ENCODE assay signal across 8 cellular contexts in genomic region chr12:34033628-34034296, GRCh38.
DNase-seq lines count a peak whose midpoint lies in the region; ATAC-seq, FAIRE-seq and TF ChIP-seq lines count a peak whose summit lies in the region.

No MANE protein-coding gene starts in this region.

- no peak overlapping the region for H3K4me3 ChIP-seq in AG10803 (ENCODE audit: low read length)
- no peak overlapping the region for H3K4me3 ChIP-seq in SK-N-MC

- DNase-seq in AG10803 (ENCODE audit: low read depth) (peak; percentile 27), GM19239 (ENCODE audit: insufficient read length, low spot score) (no peak), SK-N-MC (ENCODE audit: low read depth, low spot score) (peak; percentile 16), glomerular visceral epithelial cell (ENCODE audit: extremely low spot score) (peak; percentile 26), activated gamma-delta T cell (lab: John Stamatoyannopoulos, UW) (no peak), SHP77 (lab: John Stamatoyannopoulos, UW) (no peak)

- H3K36me3 ChIP-seq in SK-N-MC (ENCODE audit: insufficient read depth, low read length): no peaks in the 10 kb centered on the region

- peak; percentile 59 for TF ChIP-seq CTCF in AG10803 (conservative IDR thresholded peaks at IDR 0.05; ENCODE audit: low read length)

- H3K27ac ChIP-seq in SK-N-MC: no peak overlapping the region

- peak; percentile 53 for FAIRE-seq in GM19239 (lab: Jason Lieb, UNC)

- no peaks in the 10 kb centered on the region for H3K9me3 ChIP-seq in SK-N-MC (ENCODE audit: low read depth, low read length)

- no peak overlapping the region for H3K9ac ChIP-seq in SK-N-MC (ENCODE audit: insufficient read length)

- no peak for ATAC-seq in GM21515 (IDR thresholded peaks at IDR 0.05; ENCODE audit: unreplicated experiment)
- no peak for ATAC-seq in HG03159 (IDR thresholded peaks at IDR 0.05; ENCODE audit: unreplicated experiment)

Comparison
In these comparisons a context has a peak if more than half of its experiments do, and no peak if none do; other contexts are left out.
1. DNase-seq: peak in AG10803 (single experiment), SK-N-MC (single experiment) and glomerular visceral epithelial cell (single experiment); none in GM19239 (single experiment), activated gamma-delta T cell (single experiment) and SHP77 (0 of 2).